1 cellular context compared by ENCODE assay signal in the genomic region with DNA sequence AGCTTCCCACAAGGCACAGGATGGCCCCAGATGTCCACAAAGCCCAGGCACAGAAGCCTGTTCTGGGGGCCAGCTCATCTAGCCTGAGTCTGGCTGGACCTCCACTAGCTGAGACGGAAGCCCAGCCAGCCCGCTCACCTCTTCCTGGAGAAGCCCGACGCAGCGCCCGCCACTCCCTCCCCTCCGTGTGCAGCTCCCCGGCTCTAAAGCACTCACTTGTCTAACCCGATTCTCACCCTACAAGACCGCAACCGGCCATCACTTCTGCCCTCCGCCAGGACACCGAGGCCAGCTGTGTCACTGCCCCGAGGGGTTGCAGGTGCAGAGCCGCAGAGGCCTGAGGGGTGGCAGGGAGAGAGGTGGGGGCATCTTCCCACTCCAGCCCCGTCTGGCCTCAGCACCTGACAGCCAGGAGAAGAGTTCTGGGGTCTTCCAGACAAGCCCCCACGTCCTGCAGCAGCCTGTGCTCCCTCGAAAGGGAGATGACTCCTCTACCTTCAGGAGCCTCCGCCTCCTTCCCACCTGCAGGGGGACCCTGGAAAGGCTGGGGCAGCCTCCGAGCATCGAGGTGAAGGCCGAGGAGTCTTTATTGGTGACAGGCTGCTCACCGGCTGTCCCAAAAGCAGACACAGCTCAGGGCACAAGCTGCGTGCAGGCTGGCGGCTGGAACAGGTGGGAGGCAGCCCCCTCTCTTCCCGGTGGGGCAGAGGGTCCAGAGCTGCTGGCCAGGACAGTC.
A peak's percentile ranks its signal among the peaks of the same experiment; 100 is the strongest.
TF ChIP-seq lines count a peak whose summit lies in the region.

No MANE protein-coding gene starts in this region.

TF ChIP-seq in HepG2, 621 proteins besides CTCF, POLR2A, EP300 and RAD21 (continues in another document):
- TF ChIP-seq, protein P1, sequence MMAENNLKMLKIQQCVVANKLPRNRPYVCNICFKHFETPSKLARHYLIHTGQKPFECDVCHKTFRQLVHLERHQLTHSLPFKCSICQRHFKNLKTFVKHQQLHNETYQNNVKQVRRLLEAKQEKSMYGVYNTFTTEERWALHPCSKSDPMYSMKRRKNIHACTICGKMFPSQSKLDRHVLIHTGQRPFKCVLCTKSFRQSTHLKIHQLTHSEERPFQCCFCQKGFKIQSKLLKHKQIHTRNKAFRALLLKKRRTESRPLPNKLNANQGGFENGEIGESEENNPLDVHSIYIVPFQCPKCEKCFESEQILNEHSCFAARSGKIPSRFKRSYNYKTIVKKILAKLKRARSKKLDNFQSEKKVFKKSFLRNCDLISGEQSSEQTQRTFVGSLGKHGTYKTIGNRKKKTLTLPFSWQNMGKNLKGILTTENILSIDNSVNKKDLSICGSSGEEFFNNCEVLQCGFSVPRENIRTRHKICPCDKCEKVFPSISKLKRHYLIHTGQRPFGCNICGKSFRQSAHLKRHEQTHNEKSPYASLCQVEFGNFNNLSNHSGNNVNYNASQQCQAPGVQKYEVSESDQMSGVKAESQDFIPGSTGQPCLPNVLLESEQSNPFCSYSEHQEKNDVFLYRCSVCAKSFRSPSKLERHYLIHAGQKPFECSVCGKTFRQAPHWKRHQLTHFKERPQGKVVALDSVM (CRISPR knock-in tag; IDR thresholded peaks at IDR 0.05) = 0 out of 2 replicates have a peak, but pooled peaks have one; percentile 20
- no peak for TF ChIP-seq U2AF2 (IDR thresholded peaks at IDR 0.05; ENCODE audit: low read depth, low read length)
- TF ChIP-seq, protein P2, sequence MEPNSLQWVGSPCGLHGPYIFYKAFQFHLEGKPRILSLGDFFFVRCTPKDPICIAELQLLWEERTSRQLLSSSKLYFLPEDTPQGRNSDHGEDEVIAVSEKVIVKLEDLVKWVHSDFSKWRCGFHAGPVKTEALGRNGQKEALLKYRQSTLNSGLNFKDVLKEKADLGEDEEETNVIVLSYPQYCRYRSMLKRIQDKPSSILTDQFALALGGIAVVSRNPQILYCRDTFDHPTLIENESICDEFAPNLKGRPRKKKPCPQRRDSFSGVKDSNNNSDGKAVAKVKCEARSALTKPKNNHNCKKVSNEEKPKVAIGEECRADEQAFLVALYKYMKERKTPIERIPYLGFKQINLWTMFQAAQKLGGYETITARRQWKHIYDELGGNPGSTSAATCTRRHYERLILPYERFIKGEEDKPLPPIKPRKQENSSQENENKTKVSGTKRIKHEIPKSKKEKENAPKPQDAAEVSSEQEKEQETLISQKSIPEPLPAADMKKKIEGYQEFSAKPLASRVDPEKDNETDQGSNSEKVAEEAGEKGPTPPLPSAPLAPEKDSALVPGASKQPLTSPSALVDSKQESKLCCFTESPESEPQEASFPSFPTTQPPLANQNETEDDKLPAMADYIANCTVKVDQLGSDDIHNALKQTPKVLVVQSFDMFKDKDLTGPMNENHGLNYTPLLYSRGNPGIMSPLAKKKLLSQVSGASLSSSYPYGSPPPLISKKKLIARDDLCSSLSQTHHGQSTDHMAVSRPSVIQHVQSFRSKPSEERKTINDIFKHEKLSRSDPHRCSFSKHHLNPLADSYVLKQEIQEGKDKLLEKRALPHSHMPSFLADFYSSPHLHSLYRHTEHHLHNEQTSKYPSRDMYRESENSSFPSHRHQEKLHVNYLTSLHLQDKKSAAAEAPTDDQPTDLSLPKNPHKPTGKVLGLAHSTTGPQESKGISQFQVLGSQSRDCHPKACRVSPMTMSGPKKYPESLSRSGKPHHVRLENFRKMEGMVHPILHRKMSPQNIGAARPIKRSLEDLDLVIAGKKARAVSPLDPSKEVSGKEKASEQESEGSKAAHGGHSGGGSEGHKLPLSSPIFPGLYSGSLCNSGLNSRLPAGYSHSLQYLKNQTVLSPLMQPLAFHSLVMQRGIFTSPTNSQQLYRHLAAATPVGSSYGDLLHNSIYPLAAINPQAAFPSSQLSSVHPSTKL (CRISPR knock-in tag; IDR thresholded peaks at IDR 0.05) = no peak
- TF ChIP-seq, protein P3, sequence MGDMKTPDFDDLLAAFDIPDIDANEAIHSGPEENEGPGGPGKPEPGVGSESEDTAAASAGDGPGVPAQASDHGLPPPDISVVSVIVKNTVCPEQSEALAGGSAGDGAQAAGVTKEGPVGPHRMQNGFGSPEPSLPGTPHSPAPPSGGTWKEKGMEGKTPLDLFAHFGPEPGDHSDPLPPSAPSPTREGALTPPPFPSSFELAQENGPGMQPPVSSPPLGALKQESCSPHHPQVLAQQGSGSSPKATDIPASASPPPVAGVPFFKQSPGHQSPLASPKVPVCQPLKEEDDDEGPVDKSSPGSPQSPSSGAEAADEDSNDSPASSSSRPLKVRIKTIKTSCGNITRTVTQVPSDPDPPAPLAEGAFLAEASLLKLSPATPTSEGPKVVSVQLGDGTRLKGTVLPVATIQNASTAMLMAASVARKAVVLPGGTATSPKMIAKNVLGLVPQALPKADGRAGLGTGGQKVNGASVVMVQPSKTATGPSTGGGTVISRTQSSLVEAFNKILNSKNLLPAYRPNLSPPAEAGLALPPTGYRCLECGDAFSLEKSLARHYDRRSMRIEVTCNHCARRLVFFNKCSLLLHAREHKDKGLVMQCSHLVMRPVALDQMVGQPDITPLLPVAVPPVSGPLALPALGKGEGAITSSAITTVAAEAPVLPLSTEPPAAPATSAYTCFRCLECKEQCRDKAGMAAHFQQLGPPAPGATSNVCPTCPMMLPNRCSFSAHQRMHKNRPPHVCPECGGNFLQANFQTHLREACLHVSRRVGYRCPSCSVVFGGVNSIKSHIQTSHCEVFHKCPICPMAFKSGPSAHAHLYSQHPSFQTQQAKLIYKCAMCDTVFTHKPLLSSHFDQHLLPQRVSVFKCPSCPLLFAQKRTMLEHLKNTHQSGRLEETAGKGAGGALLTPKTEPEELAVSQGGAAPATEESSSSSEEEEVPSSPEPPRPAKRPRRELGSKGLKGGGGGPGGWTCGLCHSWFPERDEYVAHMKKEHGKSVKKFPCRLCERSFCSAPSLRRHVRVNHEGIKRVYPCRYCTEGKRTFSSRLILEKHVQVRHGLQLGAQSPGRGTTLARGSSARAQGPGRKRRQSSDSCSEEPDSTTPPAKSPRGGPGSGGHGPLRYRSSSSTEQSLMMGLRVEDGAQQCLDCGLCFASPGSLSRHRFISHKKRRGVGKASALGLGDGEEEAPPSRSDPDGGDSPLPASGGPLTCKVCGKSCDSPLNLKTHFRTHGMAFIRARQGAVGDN (CRISPR knock-in tag; IDR thresholded peaks at IDR 0.05) = 0 out of 2 replicates have a peak, but pooled peaks have one; percentile 21
- TF ChIP-seq U2AF1 (optimal IDR thresholded peaks at IDR 0.05; ENCODE audit: low read depth, low read length) = no peak
- TF ChIP-seq ZNF572 (CRISPR knock-in tag; IDR thresholded peaks at IDR 0.05) = 0 out of 2 replicates have a peak, but pooled peaks have one; percentile 38
- TF ChIP-seq MAFF (IDR thresholded peaks at IDR 0.05; ENCODE audit: low read depth, low read length) = no peak
- TF ChIP-seq ARHGAP35 (CRISPR knock-in tag; IDR thresholded peaks at IDR 0.05; ENCODE audit: borderline replicate concordance) = no peak
- no peak for TF ChIP-seq ZBTB7A (CRISPR knock-in tag; IDR thresholded peaks at IDR 0.05)
- no peak for TF ChIP-seq KAT7 (CRISPR knock-in tag; IDR thresholded peaks at IDR 0.05; ENCODE audit: borderline replicate concordance)
- no peak for TF ChIP-seq TP53 (CRISPR knock-in tag; conservative IDR thresholded peaks at IDR 0.05)
- TF ChIP-seq, protein P4, sequence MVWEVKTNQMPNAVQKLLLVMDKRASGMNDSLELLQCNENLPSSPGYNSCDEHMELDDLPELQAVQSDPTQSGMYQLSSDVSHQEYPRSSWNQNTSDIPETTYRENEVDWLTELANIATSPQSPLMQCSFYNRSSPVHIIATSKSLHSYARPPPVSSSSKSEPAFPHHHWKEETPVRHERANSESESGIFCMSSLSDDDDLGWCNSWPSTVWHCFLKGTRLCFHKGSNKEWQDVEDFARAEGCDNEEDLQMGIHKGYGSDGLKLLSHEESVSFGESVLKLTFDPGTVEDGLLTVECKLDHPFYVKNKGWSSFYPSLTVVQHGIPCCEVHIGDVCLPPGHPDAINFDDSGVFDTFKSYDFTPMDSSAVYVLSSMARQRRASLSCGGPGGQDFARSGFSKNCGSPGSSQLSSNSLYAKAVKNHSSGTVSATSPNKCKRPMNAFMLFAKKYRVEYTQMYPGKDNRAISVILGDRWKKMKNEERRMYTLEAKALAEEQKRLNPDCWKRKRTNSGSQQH (CRISPR knock-in tag; IDR thresholded peaks at IDR 0.05; ENCODE audit: low read depth) = no peak
- no peak for TF ChIP-seq ZNF570 (CRISPR knock-in tag; IDR thresholded peaks at IDR 0.05; ENCODE audit: borderline replicate concordance)
- TF ChIP-seq SNRNP70 (IDR thresholded peaks at IDR 0.05; ENCODE audit: low read depth, low read length) = no peak
- no peak for TF ChIP-seq ZNF121 (CRISPR knock-in tag; IDR thresholded peaks at IDR 0.05)
- no peak for TF ChIP-seq KLF6 (CRISPR knock-in tag; IDR thresholded peaks at IDR 0.05)
- TF ChIP-seq, protein P5, sequence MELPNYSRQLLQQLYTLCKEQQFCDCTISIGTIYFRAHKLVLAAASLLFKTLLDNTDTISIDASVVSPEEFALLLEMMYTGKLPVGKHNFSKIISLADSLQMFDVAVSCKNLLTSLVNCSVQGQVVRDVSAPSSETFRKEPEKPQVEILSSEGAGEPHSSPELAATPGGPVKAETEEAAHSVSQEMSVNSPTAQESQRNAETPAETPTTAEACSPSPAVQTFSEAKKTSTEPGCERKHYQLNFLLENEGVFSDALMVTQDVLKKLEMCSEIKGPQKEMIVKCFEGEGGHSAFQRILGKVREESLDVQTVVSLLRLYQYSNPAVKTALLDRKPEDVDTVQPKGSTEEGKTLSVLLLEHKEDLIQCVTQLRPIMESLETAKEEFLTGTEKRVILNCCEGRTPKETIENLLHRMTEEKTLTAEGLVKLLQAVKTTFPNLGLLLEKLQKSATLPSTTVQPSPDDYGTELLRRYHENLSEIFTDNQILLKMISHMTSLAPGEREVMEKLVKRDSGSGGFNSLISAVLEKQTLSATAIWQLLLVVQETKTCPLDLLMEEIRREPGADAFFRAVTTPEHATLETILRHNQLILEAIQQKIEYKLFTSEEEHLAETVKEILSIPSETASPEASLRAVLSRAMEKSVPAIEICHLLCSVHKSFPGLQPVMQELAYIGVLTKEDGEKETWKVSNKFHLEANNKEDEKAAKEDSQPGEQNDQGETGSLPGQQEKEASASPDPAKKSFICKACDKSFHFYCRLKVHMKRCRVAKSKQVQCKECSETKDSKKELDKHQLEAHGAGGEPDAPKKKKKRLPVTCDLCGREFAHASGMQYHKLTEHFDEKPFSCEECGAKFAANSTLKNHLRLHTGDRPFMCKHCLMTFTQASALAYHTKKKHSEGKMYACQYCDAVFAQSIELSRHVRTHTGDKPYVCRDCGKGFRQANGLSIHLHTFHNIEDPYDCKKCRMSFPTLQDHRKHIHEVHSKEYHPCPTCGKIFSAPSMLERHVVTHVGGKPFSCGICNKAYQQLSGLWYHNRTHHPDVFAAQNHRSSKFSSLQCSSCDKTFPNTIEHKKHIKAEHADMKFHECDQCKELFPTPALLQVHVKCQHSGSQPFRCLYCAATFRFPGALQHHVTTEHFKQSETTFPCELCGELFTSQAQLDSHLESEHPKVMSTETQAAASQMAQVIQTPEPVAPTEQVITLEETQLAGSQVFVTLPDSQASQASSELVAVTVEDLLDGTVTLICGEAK (IDR thresholded peaks at IDR 0.05) = no peak
- TF ChIP-seq, protein P5 (CRISPR knock-in tag; IDR thresholded peaks at IDR 0.05) = no peak
- TF ChIP-seq ZNF143 (CRISPR knock-in tag; IDR thresholded peaks at IDR 0.05) = no peak
- TF ChIP-seq, protein P6, sequence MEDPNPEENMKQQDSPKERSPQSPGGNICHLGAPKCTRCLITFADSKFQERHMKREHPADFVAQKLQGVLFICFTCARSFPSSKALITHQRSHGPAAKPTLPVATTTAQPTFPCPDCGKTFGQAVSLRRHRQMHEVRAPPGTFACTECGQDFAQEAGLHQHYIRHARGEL (CRISPR knock-in tag; IDR thresholded peaks at IDR 0.05) = no peak
- TF ChIP-seq NFE2L2 (IDR thresholded peaks at IDR 0.05; ENCODE audit: low read length) = no peak
- TF ChIP-seq ZNF7 (CRISPR knock-in tag; IDR thresholded peaks at IDR 0.05) = peak; percentile 95
- TF ChIP-seq ZNF367 (CRISPR knock-in tag; IDR thresholded peaks at IDR 0.05; ENCODE audit: borderline replicate concordance) = no peak
- no peak for TF ChIP-seq POLR2AphosphoS2 (IDR thresholded peaks at IDR 0.05; ENCODE audit: low read depth, low read length)
- no peak for TF ChIP-seq BCL6 (CRISPR knock-in tag; IDR thresholded peaks at IDR 0.05)
- TF ChIP-seq NBN (conservative IDR thresholded peaks at IDR 0.05) = no peak
- TF ChIP-seq PRPF4 (IDR thresholded peaks at IDR 0.05; ENCODE audit: low read depth, low read length, poor library complexity, severe bottlenecking) = no peak
- no peak for TF ChIP-seq NFKBIZ (CRISPR knock-in tag; IDR thresholded peaks at IDR 0.05)
- TF ChIP-seq, protein P7, sequence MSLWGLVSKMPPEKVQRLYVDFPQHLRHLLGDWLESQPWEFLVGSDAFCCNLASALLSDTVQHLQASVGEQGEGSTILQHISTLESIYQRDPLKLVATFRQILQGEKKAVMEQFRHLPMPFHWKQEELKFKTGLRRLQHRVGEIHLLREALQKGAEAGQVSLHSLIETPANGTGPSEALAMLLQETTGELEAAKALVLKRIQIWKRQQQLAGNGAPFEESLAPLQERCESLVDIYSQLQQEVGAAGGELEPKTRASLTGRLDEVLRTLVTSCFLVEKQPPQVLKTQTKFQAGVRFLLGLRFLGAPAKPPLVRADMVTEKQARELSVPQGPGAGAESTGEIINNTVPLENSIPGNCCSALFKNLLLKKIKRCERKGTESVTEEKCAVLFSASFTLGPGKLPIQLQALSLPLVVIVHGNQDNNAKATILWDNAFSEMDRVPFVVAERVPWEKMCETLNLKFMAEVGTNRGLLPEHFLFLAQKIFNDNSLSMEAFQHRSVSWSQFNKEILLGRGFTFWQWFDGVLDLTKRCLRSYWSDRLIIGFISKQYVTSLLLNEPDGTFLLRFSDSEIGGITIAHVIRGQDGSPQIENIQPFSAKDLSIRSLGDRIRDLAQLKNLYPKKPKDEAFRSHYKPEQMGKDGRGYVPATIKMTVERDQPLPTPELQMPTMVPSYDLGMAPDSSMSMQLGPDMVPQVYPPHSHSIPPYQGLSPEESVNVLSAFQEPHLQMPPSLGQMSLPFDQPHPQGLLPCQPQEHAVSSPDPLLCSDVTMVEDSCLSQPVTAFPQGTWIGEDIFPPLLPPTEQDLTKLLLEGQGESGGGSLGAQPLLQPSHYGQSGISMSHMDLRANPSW (CRISPR knock-in tag; IDR thresholded peaks at IDR 0.05; ENCODE audit: borderline replicate concordance) = no peak
